ENCODE assay signal across 12 cellular contexts in the genomic region with DNA sequence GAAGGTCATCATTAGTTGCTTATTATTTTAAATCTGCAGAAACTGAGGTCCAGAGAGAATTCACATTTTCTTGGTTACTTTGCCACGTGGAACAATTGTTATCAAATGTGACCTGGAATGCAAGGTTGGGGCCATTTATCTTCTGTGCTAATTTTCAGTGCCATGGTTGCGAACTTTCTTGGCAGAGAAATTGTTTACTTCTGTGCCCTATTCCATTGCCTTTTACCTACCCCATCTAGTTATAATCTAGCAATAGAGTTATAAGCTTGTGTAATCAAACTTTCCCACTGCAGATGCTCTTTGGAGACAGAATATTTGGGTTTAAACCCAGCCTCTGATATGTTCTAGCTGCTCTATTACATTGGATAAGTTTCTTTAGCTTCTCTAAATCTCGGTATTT.
A peak's percentile ranks its signal among the peaks of the same experiment; 100 is the strongest.
DNase-seq lines count a peak whose midpoint lies in the region; ATAC-seq and TF ChIP-seq lines count a peak whose summit lies in the region.
"Had no signal": no experiment of that assay in that cellular context is flagged by ENCODE, and none has a peak within 500 bp of the region (broad histone marks: within the 10 kb centered on the region; RNA-seq: fewer than 3 reads in every experiment).

No MANE protein-coding gene starts in this region.

- peaks cover 13% of the 10 kb centered on the region for H3K79me1 ChIP-seq in mesenchymal stem cell (replicated peaks; ENCODE audit: low read length, poor library complexity, severe bottlenecking)

- WGBS in mesenchymal stem cell, result 65% methylated on average over 2 of the region's 3 CpGs
- 84 to 96% methylated on average over 3 of the region's 3 CpGs for WGBS in endodermal cell (ENCODE audit: insufficient coverage in 1 of 2, insufficient read length in 1 of 2), 2 experiments

- no peaks in the 10 kb centered on the region for H3K27me3 ChIP-seq in mesenchymal stem cell (ENCODE audit: control insufficient read depth in 1 of 2, insufficient read depth in 1 of 2, low read length in 2 of 2)
- no peaks in the 10 kb centered on the region for H3K27me3 ChIP-seq in thoracic aorta (replicated peaks; ENCODE audit: insufficient read depth)
- no peaks in the 10 kb centered on the region for H3K27me3 ChIP-seq in endodermal cell (ENCODE audit: control insufficient read depth, insufficient read depth, low read length, poor library complexity, severe bottlenecking)

- H3K4me1 Mint-ChIP-seq in activated naive CD4-positive, alpha-beta T cell treated with anti-CD3 and anti-CD28 coated beads, Interleukin-2, amount 10 ng/mL, durations not matched to agents 7 days and 5 days, result peaks cover 49% of the 10 kb centered on the region
- H3K4me1 Mint-ChIP-seq in endodermal cell, result peaks cover 8% of the 10 kb centered on the region

- no peak overlapping the region for H2AK5ac ChIP-seq in mesenchymal stem cell (ENCODE audit: low read length, severe bottlenecking)

- H3K9ac ChIP-seq in mesenchymal stem cell (ENCODE audit: low read length), result peak overlapping the region; percentile 78
- H3K9ac ChIP-seq in endodermal cell (ENCODE audit: extremely low read depth, low read length, poor library complexity, severe bottlenecking), result no peak overlapping the region

- no peak overlapping the region for H3K4ac ChIP-seq in mesenchymal stem cell (ENCODE audit: low read depth in 1 of 2, low read length in 2 of 2)

- no peak overlapping the region for H2AFZ ChIP-seq in mesenchymal stem cell (ENCODE audit: low read depth, low read length)

- H3K23ac ChIP-seq in mesenchymal stem cell (ENCODE audit: low read length in 2 of 2), result no peak overlapping the region

- peak overlapping the region; percentile 32 for H3K27ac ChIP-seq in cingulate gyrus (ENCODE audit: low read depth, low read length)
- no peak overlapping the region for H3K27ac ChIP-seq in mesenchymal stem cell (ENCODE audit: low read length, poor library complexity, severe bottlenecking)
- H3K27ac ChIP-seq in thoracic aorta, result peak overlapping the region in 1 of 2 donors; percentile 31
- H3K27ac ChIP-seq in endodermal cell (ENCODE audit: low read depth, low read length), result no peak overlapping the region

- H3K4me2 ChIP-seq in mesenchymal stem cell (ENCODE audit: low read length, poor library complexity, severe bottlenecking), result no peak overlapping the region

- no peak for DNase-seq in activated naive CD4-positive, alpha-beta T cell treated with anti-CD3 and anti-CD28 coated beads, Interleukin-2, amount 10 ng/mL, durations not matched to agents 7 days and 5 days
- no peak for DNase-seq in activated naive CD4-positive, alpha-beta T cell treated with Interleukin-2 at 50 U/mL for 16 hours
- DNase-seq in mesenchymal stem cell (no peak), thoracic aorta (ENCODE audit: low spot score) (no peak), NCI-H1417 (lab: John Stamatoyannopoulos, UW) (no peak), endodermal cell (no peak)
- DNase-seq: NCI-H526 treated with DMSO at 0.1 percent for 48 hours, SHP77 treated with DMSO at 0.1 percent for 48 hours had no signal

- no peak overlapping the region for H2BK120ac ChIP-seq in mesenchymal stem cell (ENCODE audit: low read depth, low read length)

- H3K4me1 ChIP-seq in mesenchymal stem cell (ENCODE audit: control insufficient read depth, insufficient read depth, low read depth, low read length) (peaks cover 1% of the 10 kb centered on the region), thoracic aorta (ENCODE audit: control insufficient read depth in 1 of 2, low read depth in 2 of 2) (peaks cover 48 to 88% of the 10 kb centered on the region in 2 donors), endodermal cell (ENCODE audit: control insufficient read depth, insufficient read depth, low read length) (peaks cover 4% of the 10 kb centered on the region)

- H3K36me3 ChIP-seq in mesenchymal stem cell (ENCODE audit: control insufficient read depth in 1 of 2, insufficient read depth in 2 of 2, low read depth in 1 of 2, low read length in 2 of 2), result peaks cover 0 to 8% of the 10 kb centered on the region in 2 experiments
- no peaks in the 10 kb centered on the region for H3K36me3 ChIP-seq in thoracic aorta
- H3K36me3 ChIP-seq in endodermal cell (ENCODE audit: control insufficient read depth, insufficient read depth, low read length), result peaks cover 6% of the 10 kb centered on the region

- no peak overlapping the region for H2BK5ac ChIP-seq in mesenchymal stem cell (ENCODE audit: low read depth, low read length, poor library complexity, severe bottlenecking)

- ATAC-seq in thoracic aorta (ENCODE audit: insufficient number of reproducible peaks, low FRiP score, low read depth), result no peak
- ATAC-seq in GM19324 (IDR thresholded peaks at IDR 0.05; ENCODE audit: low FRiP score, unreplicated experiment), result no peak
- ATAC-seq: K562 had no signal

- peak overlapping the region; percentile 69 for H3K27ac Mint-ChIP-seq in activated naive CD4-positive, alpha-beta T cell treated with anti-CD3 and anti-CD28 coated beads, Interleukin-2, amount 10 ng/mL, durations not matched to agents 7 days and 5 days
- H3K27ac Mint-ChIP-seq in endodermal cell, result no peak overlapping the region
- H3K27ac Mint-ChIP-seq: type B pancreatic cell had no signal

- H2BK12ac ChIP-seq in mesenchymal stem cell (ENCODE audit: low read length in 2 of 2), result no peak overlapping the region

- CTCF ChIA-PET in activated naive CD4-positive, alpha-beta T cell treated with anti-CD3 and anti-CD28 coated beads, Interleukin-2, amount 10 ng/mL, durations not matched to agents 7 days and 5 days (lab: Charles Lee), result interaction anchor here (0.7 kb wide), 1 partner anchor 253 kb away, joined by 3 read pairs; no protein-coding TSS in a partner anchor

- H3K9me3 Mint-ChIP-seq in activated naive CD4-positive, alpha-beta T cell treated with anti-CD3 and anti-CD28 coated beads, Interleukin-2, amount 10 ng/mL, durations not matched to agents 7 days and 5 days, result no peaks in the 10 kb centered on the region
- no peaks in the 10 kb centered on the region for H3K9me3 Mint-ChIP-seq in endodermal cell
- H3K9me3 Mint-ChIP-seq: type B pancreatic cell had no signal

- no peak overlapping the region for H2BK15ac ChIP-seq in mesenchymal stem cell (ENCODE audit: low read depth, poor library complexity, severe bottlenecking)

- no peak overlapping the region for H4K91ac ChIP-seq in mesenchymal stem cell (ENCODE audit: low read length)

- H3K18ac ChIP-seq in mesenchymal stem cell (ENCODE audit: low read depth in 1 of 2, low read length in 2 of 2), result no peak overlapping the region

- no peak overlapping the region for H3K14ac ChIP-seq in mesenchymal stem cell (ENCODE audit: low read length in 2 of 2)

- peaks cover 4% of the 10 kb centered on the region for H3K9me3 ChIP-seq in mesenchymal stem cell (ENCODE audit: control insufficient read depth, low read length)
- no peaks in the 10 kb centered on the region for H3K9me3 ChIP-seq in thoracic aorta
- H3K9me3 ChIP-seq in endodermal cell (ENCODE audit: control insufficient read depth, low read length), result no peaks in the 10 kb centered on the region

- H3K4me3 Mint-ChIP-seq in activated naive CD4-positive, alpha-beta T cell treated with anti-CD3 and anti-CD28 coated beads, Interleukin-2, amount 10 ng/mL, durations not matched to agents 7 days and 5 days, result no peak overlapping the region
- no peak overlapping the region for H3K4me3 Mint-ChIP-seq in endodermal cell

- no peaks in the 10 kb centered on the region for H3K27me3 Mint-ChIP-seq in activated naive CD4-positive, alpha-beta T cell treated with anti-CD3 and anti-CD28 coated beads, Interleukin-2, amount 10 ng/mL, durations not matched to agents 7 days and 5 days
- H3K27me3 Mint-ChIP-seq in endodermal cell (ENCODE audit: insufficient read depth), result no peaks in the 10 kb centered on the region
- H3K27me3 Mint-ChIP-seq: type B pancreatic cell had no signal

- H3K4me3 ChIP-seq in mesenchymal stem cell (ENCODE audit: insufficient read depth in 1 of 2, low read depth in 1 of 2, low read length in 2 of 2) (peak overlapping the region in 1 of 2 experiments; percentile 59), thoracic aorta (peak overlapping the region; percentile 50), endodermal cell (ENCODE audit: low read length) (no peak overlapping the region)
- H3K4me3 ChIP-seq: K562 had no signal

- TF ChIP-seq CTCF in thoracic aorta (IDR thresholded peaks at IDR 0.05) (no peak), endodermal cell (conservative IDR thresholded peaks at IDR 0.05) (no peak)

- H4K8ac ChIP-seq in mesenchymal stem cell (ENCODE audit: low read length), result no peak overlapping the region

- peaks cover 8% of the 10 kb centered on the region for H3K36me3 Mint-ChIP-seq in activated naive CD4-positive, alpha-beta T cell treated with anti-CD3 and anti-CD28 coated beads, Interleukin-2, amount 10 ng/mL, durations not matched to agents 7 days and 5 days
- no peaks in the 10 kb centered on the region for H3K36me3 Mint-ChIP-seq in endodermal cell (ENCODE audit: low read depth)
